14 cellular contexts compared by ENCODE assay signal in the genomic region with DNA sequence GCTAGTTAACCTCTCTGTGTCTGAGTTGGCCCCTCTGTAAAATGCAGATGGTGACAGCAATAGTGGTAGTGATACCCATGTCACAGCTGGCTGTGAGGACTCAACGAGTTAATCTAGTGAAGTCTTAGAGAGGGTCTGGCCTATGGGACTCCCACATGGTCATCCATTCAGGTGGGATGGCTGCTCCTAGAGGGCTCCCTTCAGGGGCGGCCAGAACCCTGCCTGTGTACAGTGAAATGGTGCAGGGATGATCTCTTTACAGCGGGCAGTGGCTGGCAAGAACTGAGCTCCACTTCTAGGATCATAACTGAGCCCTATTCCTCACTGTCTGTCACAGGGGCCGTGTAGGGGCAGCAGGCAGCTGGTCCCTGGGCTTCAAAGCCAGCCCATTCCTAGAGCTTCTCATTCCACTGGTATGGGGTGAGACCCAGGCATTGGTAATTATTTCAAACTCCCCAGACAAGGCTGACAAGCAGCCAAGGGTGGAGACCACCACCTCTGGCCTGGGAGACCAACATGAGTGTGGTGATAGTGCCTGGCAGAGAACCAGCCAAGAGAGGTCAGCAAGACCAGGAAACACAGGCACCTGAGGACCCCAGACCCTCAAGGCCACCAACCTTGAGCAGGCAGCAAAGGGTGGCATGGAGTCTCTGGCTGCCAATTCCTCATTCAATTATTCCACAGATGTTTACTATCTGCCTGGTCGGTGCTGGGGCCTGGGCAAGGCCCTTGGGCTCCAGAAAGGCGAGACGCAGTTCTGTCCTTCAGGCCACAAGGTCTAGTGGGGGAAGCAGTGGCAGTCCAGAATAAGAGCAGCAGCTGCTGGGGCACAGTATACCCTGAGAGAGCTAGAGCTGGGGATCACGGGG.
"Had no signal": no experiment of that assay in that cellular context is flagged by ENCODE, and none has a peak within 500 bp of the region (broad histone marks: within the 10 kb centered on the region; RNA-seq: fewer than 3 reads in every experiment).

No MANE protein-coding gene starts in this region.

- DNase-seq: activated naive CD8-positive, alpha-beta T cell treated with anti-CD3 and anti-CD28 coated beads, Interleukin-2, amount 10 ng/mL, durations not matched to agents 7 days and 5 days; dermis blood vessel endothelial cell; gastrocnemius medialis; heart right ventricle; mammary epithelial cell; mucosa of descending colon; natural killer cell; nucleus accumbens had no signal

- H3K27ac Mint-ChIP-seq: activated naive CD8-positive, alpha-beta T cell treated with anti-CD3 and anti-CD28 coated beads, Interleukin-2, amount 10 ng/mL, durations not matched to agents 7 days and 5 days; activated T-helper 17 cell treated with anti-CD3 and anti-CD28 coated beads, Interleukin-2, amount 50 U/mL, for 72 hours; natural killer cell; progenitor cell of endocrine pancreas; stimulated activated naive CD8-positive, alpha-beta T cell treated with anti-CD3 and anti-CD28 coated beads, Interleukin-15, Interleukin-2, amounts not matched to agents 100 ng/mL and 50 ng/mL, for 24 hours; type B pancreatic cell had no signal

- ATAC-seq: activated T-helper 17 cell treated with anti-CD3 and anti-CD28 coated beads, Interleukin-2, amount 50 U/mL, for 72 hours; gastrocnemius medialis; mucosa of descending colon; natural killer cell had no signal

- H3K27ac ChIP-seq: gastrocnemius medialis, heart right ventricle, right atrium auricular region had no signal

- H3K4me3 ChIP-seq: gastrocnemius medialis, heart right ventricle, mucosa of descending colon, right atrium auricular region, smooth muscle cell had no signal

- H3K4me2 ChIP-seq: smooth muscle cell had no signal

- H3K27me3 ChIP-seq: gastrocnemius medialis, heart right ventricle, right atrium auricular region had no signal

- H3K4me1 ChIP-seq: right atrium auricular region had no signal

- H3K9me3 ChIP-seq: gastrocnemius medialis, heart right ventricle, mucosa of descending colon, right atrium auricular region had no signal

- H3K9me3 Mint-ChIP-seq: activated naive CD8-positive, alpha-beta T cell treated with anti-CD3 and anti-CD28 coated beads, Interleukin-2, amount 10 ng/mL, durations not matched to agents 7 days and 5 days; activated T-helper 17 cell treated with anti-CD3 and anti-CD28 coated beads, Interleukin-2, amount 50 U/mL, for 72 hours; natural killer cell; stimulated activated naive CD8-positive, alpha-beta T cell treated with anti-CD3 and anti-CD28 coated beads, Interleukin-15, Interleukin-2, amounts not matched to agents 100 ng/mL and 50 ng/mL, for 24 hours had no signal

- H3K4me3 Mint-ChIP-seq: activated naive CD8-positive, alpha-beta T cell treated with anti-CD3 and anti-CD28 coated beads, Interleukin-2, amount 10 ng/mL, durations not matched to agents 7 days and 5 days; activated T-helper 17 cell treated with anti-CD3 and anti-CD28 coated beads, Interleukin-2, amount 50 U/mL, for 72 hours; natural killer cell; stimulated activated naive CD8-positive, alpha-beta T cell treated with anti-CD3 and anti-CD28 coated beads, Interleukin-15, Interleukin-2, amounts not matched to agents 100 ng/mL and 50 ng/mL, for 24 hours; type B pancreatic cell had no signal

- H3K36me3 ChIP-seq: gastrocnemius medialis, heart right ventricle, right atrium auricular region had no signal

- H3K4me1 Mint-ChIP-seq: activated T-helper 17 cell treated with anti-CD3 and anti-CD28 coated beads, Interleukin-2, amount 50 U/mL, for 72 hours; natural killer cell had no signal

- H3K36me3 Mint-ChIP-seq: activated naive CD8-positive, alpha-beta T cell treated with anti-CD3 and anti-CD28 coated beads, Interleukin-2, amount 10 ng/mL, durations not matched to agents 7 days and 5 days; natural killer cell; type B pancreatic cell had no signal
